In genomic region chr10:129744134-129744895, GRCh38 we compare ENCODE assay signal across 26 cellular contexts.
A peak's percentile ranks its signal among the peaks of the same experiment; 100 is the strongest.
DNase-seq lines count a peak whose midpoint lies in the region; ATAC-seq, FAIRE-seq and TF ChIP-seq lines count a peak whose summit lies in the region.
"Had no signal": no experiment of that assay in that cellular context is flagged by ENCODE, and none has a peak within 500 bp of the region (broad histone marks: within the 10 kb centered on the region; RNA-seq: fewer than 3 reads in every experiment).

No MANE protein-coding gene starts in this region.

- H3K4me3 ChIP-seq in right lobe of liver (no peak overlapping the region), HepG2 (replicated peaks in 1 of 3; ENCODE audit: insufficient read depth in 1 of 3, low read depth in 2 of 3, low read length in 3 of 3) (no peak overlapping the region), esophagus muscularis mucosa (no peak overlapping the region), neuronal stem cell (ENCODE audit: low read length in 2 of 2) (no peak overlapping the region), aorta (ENCODE audit: low read length in 2 of 2) (no peak overlapping the region)
- H3K4me3 ChIP-seq: cardiac muscle cell, tibial artery had no signal

- CTCF ChIA-PET in HepG2 (lab: Yijun Ruan, JAX; ENCODE audit: low intra/inter-chr PET ratio, low total read pairs): no interaction called here

- in situ Hi-C loops in HepG2 (cut with HindIII; ENCODE audit: extremely low pct_ligation_motif_present, low pct_unique_long_range_greater_than_20kb): no loop called here

- BruUV-seq in HepG2 (replicated peaks; lab: Mats Ljungman, UMichigan): no TSS peak

- no peak for TF ChIP-seq RAD21 in HepG2 (CRISPR knock-in tag; IDR thresholded peaks at IDR 0.05)

- peak in 2 of 3 donors; percentile 32 to 41 for DNase-seq in right lobe of liver
- DNase-seq in HepG2 (ENCODE audit: low spot score): no peak
- peak; percentile 62 for DNase-seq in esophagus muscularis mucosa (ENCODE audit: extremely low spot score)
- no peak for DNase-seq in neuronal stem cell (ENCODE audit: low spot score)
- peak in 1 of 2 donors; percentile 57 for DNase-seq in aorta
- no peak for DNase-seq in NCI-H748 (lab: John Stamatoyannopoulos, UW; ENCODE audit: unreplicated experiment)
- no peak for DNase-seq in NK-92 (lab: John Stamatoyannopoulos, UW; ENCODE audit: unreplicated experiment)
- DNase-seq: activated CD4-positive, alpha-beta T cell treated with anti-CD3 and anti-CD28 coated beads, Interleukin-2, amount 50 U/mL, for 1 hour; activated naive CD4-positive, alpha-beta T cell treated with anti-CD3 and anti-CD28 coated beads, Interleukin-2, amount 50 U/mL, for 16 hours; activated T-cell treated with anti-CD3 and anti-CD28 coated beads, Interleukin-2, amount 50 U/mL, for 1 hour; anterior cingulate cortex; CD4-positive, CD25-positive, alpha-beta regulatory T cell; IMR-90; mesendoderm; naive thymus-derived CD4-positive, alpha-beta T cell; NCI-H1092; NCI-H1930; NCI-H2227 treated with DMSO at 0.1 percent for 48 hours; NCI-H748 treated with DMSO at 0.1 percent for 48 hours; stimulated activated naive CD4-positive, alpha-beta T cell treated with Interleukin-2 at 50 U/mL for 16 hours; tibial artery had no signal

- H3K18ac ChIP-seq in neuronal stem cell (ENCODE audit: low read length): peak overlapping the region; percentile 84

- H4K8ac ChIP-seq in neuronal stem cell (ENCODE audit: low read depth, low read length): peak overlapping the region; percentile 9

- H3K9me3 ChIP-seq in right lobe of liver: no peaks in the 10 kb centered on the region
- H3K9me3 ChIP-seq in HepG2 (ENCODE audit: low read length): peaks cover 55% of the 10 kb centered on the region
- peaks cover 2 to 23% (median 18%) of the 10 kb centered on the region in 4 donors for H3K9me3 ChIP-seq in esophagus muscularis mucosa
- H3K9me3 ChIP-seq in neuronal stem cell (replicated peaks in 1 of 2; ENCODE audit: control insufficient read depth in 2 of 2, insufficient read depth in 1 of 2, low read depth in 1 of 2, low read length in 2 of 2): peaks cover 0 to 1% of the 10 kb centered on the region in 2 donors
- H3K9me3 ChIP-seq in aorta (ENCODE audit: control insufficient read depth, low read length): peaks cover 3% of the 10 kb centered on the region

- H3K79me1 ChIP-seq in neuronal stem cell (ENCODE audit: low read depth, low read length): peaks cover under 1% of the 10 kb centered on the region

- TF ChIP-seq POLR2A in right lobe of liver (IDR thresholded peaks at IDR 0.05) (no peak), HepG2 (IDR thresholded peaks at IDR 0.05; ENCODE audit: insufficient read depth in 1 of 2, low read depth in 2 of 2, low read length in 2 of 2) (no peak), esophagus muscularis mucosa (IDR thresholded peaks at IDR 0.05; ENCODE audit: low read depth) (no peak)

- H3K4me2 ChIP-seq in HepG2 (ENCODE audit: low read depth, low read length) (no peak overlapping the region), neuronal stem cell (ENCODE audit: insufficient read depth, low read length, poor library complexity, severe bottlenecking) (no peak overlapping the region)

- H3K9me3 Mint-ChIP-seq in activated T-helper 17 cell treated with anti-CD3 and anti-CD28 coated beads, Interleukin-2, amount 50 U/mL, for 72 hours: peaks cover 25% of the 10 kb centered on the region

- TF ChIP-seq CTCF in right lobe of liver (IDR thresholded peaks at IDR 0.05) (no peak), HepG2 (CRISPR knock-in tag; IDR thresholded peaks at IDR 0.05) (no peak), esophagus muscularis mucosa (IDR thresholded peaks at IDR 0.05) (no peak)

- H2BK120ac ChIP-seq in neuronal stem cell (ENCODE audit: low read depth, low read length): no peak overlapping the region

- peak overlapping the region; percentile 19 for H4K91ac ChIP-seq in neuronal stem cell (ENCODE audit: low read depth, low read length, poor library complexity)

- peak overlapping the region; percentile 93 for H2BK15ac ChIP-seq in neuronal stem cell (ENCODE audit: low read length)

- H3K4me1 Mint-ChIP-seq in activated T-helper 17 cell treated with anti-CD3 and anti-CD28 coated beads, Interleukin-2, amount 50 U/mL, for 72 hours: no peaks in the 10 kb centered on the region
- H3K4me1 Mint-ChIP-seq: CD4-positive, CD25-positive, alpha-beta regulatory T cell; naive thymus-derived CD4-positive, alpha-beta T cell had no signal

- H3K4me1 ChIP-seq in right lobe of liver: peaks cover 0 to 5% (median 0%) of the 10 kb centered on the region in 4 donors
- H3K4me1 ChIP-seq in HepG2 (ENCODE audit: insufficient read depth, low read length): no peaks in the 10 kb centered on the region
- H3K4me1 ChIP-seq in esophagus muscularis mucosa: no peaks in the 10 kb centered on the region
- H3K4me1 ChIP-seq in neuronal stem cell (ENCODE audit: control insufficient read depth in 2 of 2, insufficient read depth in 1 of 2, low read depth in 1 of 2, low read length in 2 of 2): no peaks in the 10 kb centered on the region
- no peaks in the 10 kb centered on the region for H3K4me1 ChIP-seq in aorta (ENCODE audit: control insufficient read depth in 1 of 2, insufficient read depth in 2 of 2, low read length in 2 of 2)
- H3K4me1 ChIP-seq: tibial artery had no signal

- H3K36me3 ChIP-seq in right lobe of liver (no peaks in the 10 kb centered on the region), HepG2 (replicated peaks in 1 of 2; ENCODE audit: control insufficient read depth in 1 of 2, insufficient read depth in 2 of 2, low read length in 2 of 2) (no peaks in the 10 kb centered on the region; a peak in 1 of 5 replicates), esophagus muscularis mucosa (peaks cover 0 to 4% (median 0%) of the 10 kb centered on the region in 4 donors), neuronal stem cell (replicated peaks in 1 of 2; ENCODE audit: control insufficient read depth in 2 of 2, insufficient read depth in 2 of 2, low read length in 2 of 2) (no peaks in the 10 kb centered on the region), aorta (ENCODE audit: control insufficient read depth in 1 of 2, insufficient read depth in 2 of 2, low read length in 1 of 2) (no peaks in the 10 kb centered on the region)
- H3K36me3 ChIP-seq: cardiac muscle cell had no signal

- POLR2A ChIA-PET in HepG2 (lab: Yijun Ruan, JAX): no interaction called here

- no peak overlapping the region for H3K27ac Mint-ChIP-seq in activated T-helper 17 cell treated with anti-CD3 and anti-CD28 coated beads, Interleukin-2, amount 50 U/mL, for 72 hours
- H3K27ac Mint-ChIP-seq: dendritic cell treated with granulocyte-macrophage colony-stimulating factor and Interleukin-4, amounts not matched to agents 40 ng/mL and 50 ng/mL, for 4 days; naive thymus-derived CD4-positive, alpha-beta T cell had no signal

- H2AFZ ChIP-seq in HepG2 (ENCODE audit: low read length) (no peak overlapping the region), neuronal stem cell (ENCODE audit: low read length) (no peak overlapping the region)

- H3K79me2 ChIP-seq in HepG2 (ENCODE audit: insufficient read depth, low read length): no peaks in the 10 kb centered on the region

- WGBS in right lobe of liver (ENCODE audit: insufficient coverage, low coverage, low lambda C conversion rate, missing lambda C conversion rate): no CpG with 5 or more reads among the region's 17 CpGs
- WGBS in HepG2 (ENCODE audit: low lambda C conversion rate): 71% methylated on average over 11 of the region's 17 CpGs
- 97% methylated on average over 8 of the region's 17 CpGs for WGBS in esophagus muscularis mucosa
- WGBS in neuronal stem cell (ENCODE audit: extremely low coverage in 2 of 2, insufficient read length in 2 of 2, insufficient replicate concordance in 1 of 2), 2 donors: no CpG with 5 or more reads among the region's 17 CpGs
- 95 to 96% methylated on average over 17 of the region's 17 CpGs for WGBS in aorta, 2 donors

- TF ChIP-seq EP300 in HepG2 (IDR thresholded peaks at IDR 0.05; ENCODE audit: low read depth in 2 of 2, low read length in 2 of 2) (no peak), HepG2 (CRISPR knock-in tag; IDR thresholded peaks at IDR 0.05; ENCODE audit: borderline replicate concordance) (no peak), esophagus muscularis mucosa (IDR thresholded peaks at IDR 0.05) (no peak)

- H3K9ac ChIP-seq in HepG2 (ENCODE audit: insufficient read depth, low read depth, low read length): no peak overlapping the region
- peak overlapping the region; percentile 30 for H3K9ac ChIP-seq in neuronal stem cell (ENCODE audit: low read depth, low read length, poor library complexity)

- intact Hi-C loops in right lobe of liver (cut with DNase I) (no loop called here), HepG2 (cut with micrococcal nuclease; ENCODE audit: unreplicated experiment) (no loop called here), esophagus muscularis mucosa (cut with DNase I) (no loop called here), aorta (cut with DNase I) (no loop called here)

- no peak overlapping the region for H2AK5ac ChIP-seq in neuronal stem cell (ENCODE audit: low read depth, low read length)

- H3K27me3 ChIP-seq in right lobe of liver (no peaks in the 10 kb centered on the region), HepG2 (ENCODE audit: control insufficient read depth in 1 of 2, insufficient read depth in 2 of 2, low read length in 2 of 2) (no peaks in the 10 kb centered on the region), esophagus muscularis mucosa (no peaks in the 10 kb centered on the region), neuronal stem cell (ENCODE audit: control insufficient read depth in 3 of 3, insufficient read depth in 3 of 3, low read depth in 1 of 3, low read length in 3 of 3) (no peaks in the 10 kb centered on the region), aorta (ENCODE audit: control insufficient read depth in 1 of 2, insufficient read depth in 2 of 2, low read length in 1 of 2) (no peaks in the 10 kb centered on the region)
- H3K27me3 ChIP-seq: cardiac muscle cell, tibial artery had no signal

- ATAC-seq in right lobe of liver (peak in 3 of 4 donors; percentile 10 to 24 (median 23)), HepG2 (no peak; the same call in 2 of the 3 replicates), aorta (ENCODE audit: low FRiP score) (peak; percentile 22)
- ATAC-seq in activated T-helper 17 cell treated with anti-CD3 and anti-CD28 coated beads, Interleukin-2, amount 50 U/mL, for 72 hours (replicated peaks): no peak
- ATAC-seq: HCT116; naive thymus-derived CD4-positive, alpha-beta T cell; SK-N-SH treated with all-trans-retinoic acid at 6 μM for 48 hours had no signal

- no peak overlapping the region for H3K14ac ChIP-seq in neuronal stem cell (ENCODE audit: low read length)

- H4K20me1 ChIP-seq in HepG2 (ENCODE audit: insufficient read depth, low read length): no peaks in the 10 kb centered on the region

- H3K23ac ChIP-seq in neuronal stem cell (ENCODE audit: low read depth, low read length, poor library complexity): peak overlapping the region; percentile 29

- peak overlapping the region; percentile 62 for H2BK5ac ChIP-seq in neuronal stem cell (ENCODE audit: low read length)

- no peaks in the 10 kb centered on the region for H3K27me3 Mint-ChIP-seq in activated T-helper 17 cell treated with anti-CD3 and anti-CD28 coated beads, Interleukin-2, amount 50 U/mL, for 72 hours
- H3K27me3 Mint-ChIP-seq: CD4-positive, CD25-positive, alpha-beta regulatory T cell; dendritic cell treated with granulocyte-macrophage colony-stimulating factor and Interleukin-4, amounts not matched to agents 40 ng/mL and 50 ng/mL, for 4 days; naive thymus-derived CD4-positive, alpha-beta T cell had no signal

- H3K4me3 Mint-ChIP-seq in activated T-helper 17 cell treated with anti-CD3 and anti-CD28 coated beads, Interleukin-2, amount 50 U/mL, for 72 hours: no peak overlapping the region
- H3K4me3 Mint-ChIP-seq: CD4-positive, CD25-positive, alpha-beta regulatory T cell; dendritic cell treated with granulocyte-macrophage colony-stimulating factor and Interleukin-4, amounts not matched to agents 40 ng/mL and 50 ng/mL, for 4 days; naive thymus-derived CD4-positive, alpha-beta T cell had no signal

- H3K4ac ChIP-seq in neuronal stem cell (ENCODE audit: low read length): no peak overlapping the region

- H3K27ac ChIP-seq in right lobe of liver (no peak overlapping the region), HepG2 (ENCODE audit: extremely low read length, insufficient read depth, low read length) (no peak overlapping the region), esophagus muscularis mucosa (replicated peaks in 1 of 4) (no peak overlapping the region), neuronal stem cell (replicated peaks; ENCODE audit: low read length) (no peak overlapping the region), aorta (ENCODE audit: low read depth in 1 of 2, low read length in 2 of 2) (no peak overlapping the region)
- H3K27ac ChIP-seq: cardiac muscle cell, tibial artery had no signal

- H2BK12ac ChIP-seq in neuronal stem cell (ENCODE audit: low read length): peak overlapping the region; percentile 46

- no peak for FAIRE-seq in HepG2 (lab: Jason Lieb, UNC)

- no peaks in the 10 kb centered on the region for H3K36me3 Mint-ChIP-seq in activated T-helper 17 cell treated with anti-CD3 and anti-CD28 coated beads, Interleukin-2, amount 50 U/mL, for 72 hours (ENCODE audit: low read depth)

Comparison
In these comparisons a context has a peak if more than half of its experiments do, and no peak if none do; other contexts are left out.
1. ATAC-seq: peak in right lobe of liver (3 of 4) and aorta (single experiment); none in HepG2 (single experiment) and activated T-helper 17 cell treated with anti-CD3 and anti-CD28 coated beads, Interleukin-2, amount 50 U/mL, for 72 hours (single experiment).
2. DNase-seq: peak in right lobe of liver (2 of 3) and esophagus muscularis mucosa (single experiment); none in HepG2 (single experiment), neuronal stem cell (single experiment), NCI-H748 (single experiment) and NK-92 (single experiment).